ENCODE assay signal across 1 cellular context in genomic region chr3:126024049-126024854, GRCh38.
TF ChIP-seq lines count a peak whose summit lies in the region.

No MANE protein-coding gene starts in this region.

TF ChIP-seq in HepG2, 621 proteins besides CTCF, POLR2A, EP300 and RAD21:
- TF ChIP-seq ZNF629 (CRISPR knock-in tag; conservative IDR thresholded peaks at IDR 0.05) = peak; percentile 69
- TF ChIP-seq HOXD1 (CRISPR knock-in tag; IDR thresholded peaks at IDR 0.05) = no peak
